In the genomic region with DNA sequence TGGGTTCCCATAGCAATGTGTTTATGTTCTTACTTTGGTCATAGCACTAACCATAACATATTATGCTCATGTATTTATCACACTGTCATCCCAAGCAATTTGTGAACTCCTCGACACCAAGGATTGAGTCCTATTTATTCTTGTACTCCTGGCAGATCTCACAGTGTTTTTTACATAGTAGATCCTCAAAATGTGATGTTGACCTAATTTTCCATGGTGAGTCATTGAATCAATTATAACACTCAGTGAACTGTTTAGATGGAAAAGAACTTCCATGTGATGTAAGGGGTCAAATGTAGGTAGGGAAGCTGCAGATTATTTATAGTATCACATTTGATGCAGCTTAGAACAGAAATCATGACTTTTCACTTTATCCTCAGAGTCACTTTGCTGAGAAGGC, we compare ENCODE assay signal across 18 cellular contexts.
"Had no signal": no experiment of that assay in that cellular context is flagged by ENCODE, and none has a peak within 500 bp of the region (broad histone marks: within the 10 kb centered on the region; RNA-seq: fewer than 3 reads in every experiment).

No MANE protein-coding gene starts in this region.

- H3K4me3 ChIP-seq: heart right ventricle, psoas muscle, upper lobe of right lung had no signal

- FAIRE-seq: colon had no signal

- DNase-seq: activated B cell treated with CpG ODN at 0.5 μM for 24 hours; activated CD4-positive, alpha-beta memory T cell treated with anti-CD3 and anti-CD28 coated beads for 36 hours; activated CD4-positive, alpha-beta T cell treated with anti-CD3 and anti-CD28 coated beads for 4 hours; activated naive CD8-positive, alpha-beta T cell treated with anti-CD3 and anti-CD28 coated beads for 36 hours; activated T-cell treated with anti-CD3 and anti-CD28 coated beads for 4 hours; amniotic stem cell; central memory CD4-positive, alpha-beta T cell; endodermal cell; heart right ventricle; immature natural killer cell; left cardiac atrium; mesendoderm; naive thymus-derived CD4-positive, alpha-beta T cell; psoas muscle; stimulated activated CD4-positive, alpha-beta T cell treated with anti-CD3 and anti-CD28 coated beads, Interleukin-4, amount 100 ng/mL, for 4 hours; T-helper 17 cell; upper lobe of right lung had no signal
